In the genomic region with DNA sequence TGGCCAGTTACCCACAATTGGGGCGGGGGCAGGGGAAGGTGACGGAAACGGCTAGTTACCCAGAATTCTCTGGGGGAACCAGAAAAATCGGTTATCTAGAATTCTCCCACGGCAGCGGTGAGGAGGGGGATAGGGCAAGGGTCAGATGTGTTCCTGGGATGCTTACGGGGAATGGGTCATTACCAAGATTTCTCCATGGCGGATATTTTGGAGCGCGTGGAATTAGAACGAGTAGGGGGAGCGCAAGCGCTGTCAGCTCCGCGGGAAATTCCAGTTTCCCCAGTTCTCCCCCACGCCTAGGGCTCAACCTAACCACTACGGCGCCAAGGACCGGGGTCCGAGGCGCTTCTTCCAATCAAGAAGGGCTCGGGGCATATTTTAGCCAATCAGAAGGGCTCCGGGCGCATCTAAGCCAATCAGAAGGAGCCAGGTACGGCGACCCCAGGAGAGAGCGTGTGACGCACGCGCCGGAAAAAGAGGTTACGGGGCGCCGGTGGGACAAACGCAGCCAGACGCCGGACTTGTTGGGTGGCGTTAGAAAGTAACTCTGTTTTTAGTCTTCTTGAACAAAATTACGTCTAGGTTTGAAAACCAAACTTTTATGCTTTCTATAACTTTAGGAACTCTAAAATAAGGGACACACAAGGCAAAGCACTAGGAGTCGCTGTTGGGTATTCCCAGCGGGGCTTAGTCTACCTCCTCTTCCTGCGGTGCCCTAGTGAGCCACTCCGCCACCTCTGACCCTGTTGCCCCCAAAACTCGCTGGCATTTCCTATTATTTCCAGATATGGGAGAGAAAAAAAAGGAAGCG, we compare ENCODE assay signal across 1 cellular context.
A peak's percentile ranks its signal among the peaks of the same experiment; 100 is the strongest.
TF ChIP-seq lines count a peak whose summit lies in the region.

A gene with protein sequence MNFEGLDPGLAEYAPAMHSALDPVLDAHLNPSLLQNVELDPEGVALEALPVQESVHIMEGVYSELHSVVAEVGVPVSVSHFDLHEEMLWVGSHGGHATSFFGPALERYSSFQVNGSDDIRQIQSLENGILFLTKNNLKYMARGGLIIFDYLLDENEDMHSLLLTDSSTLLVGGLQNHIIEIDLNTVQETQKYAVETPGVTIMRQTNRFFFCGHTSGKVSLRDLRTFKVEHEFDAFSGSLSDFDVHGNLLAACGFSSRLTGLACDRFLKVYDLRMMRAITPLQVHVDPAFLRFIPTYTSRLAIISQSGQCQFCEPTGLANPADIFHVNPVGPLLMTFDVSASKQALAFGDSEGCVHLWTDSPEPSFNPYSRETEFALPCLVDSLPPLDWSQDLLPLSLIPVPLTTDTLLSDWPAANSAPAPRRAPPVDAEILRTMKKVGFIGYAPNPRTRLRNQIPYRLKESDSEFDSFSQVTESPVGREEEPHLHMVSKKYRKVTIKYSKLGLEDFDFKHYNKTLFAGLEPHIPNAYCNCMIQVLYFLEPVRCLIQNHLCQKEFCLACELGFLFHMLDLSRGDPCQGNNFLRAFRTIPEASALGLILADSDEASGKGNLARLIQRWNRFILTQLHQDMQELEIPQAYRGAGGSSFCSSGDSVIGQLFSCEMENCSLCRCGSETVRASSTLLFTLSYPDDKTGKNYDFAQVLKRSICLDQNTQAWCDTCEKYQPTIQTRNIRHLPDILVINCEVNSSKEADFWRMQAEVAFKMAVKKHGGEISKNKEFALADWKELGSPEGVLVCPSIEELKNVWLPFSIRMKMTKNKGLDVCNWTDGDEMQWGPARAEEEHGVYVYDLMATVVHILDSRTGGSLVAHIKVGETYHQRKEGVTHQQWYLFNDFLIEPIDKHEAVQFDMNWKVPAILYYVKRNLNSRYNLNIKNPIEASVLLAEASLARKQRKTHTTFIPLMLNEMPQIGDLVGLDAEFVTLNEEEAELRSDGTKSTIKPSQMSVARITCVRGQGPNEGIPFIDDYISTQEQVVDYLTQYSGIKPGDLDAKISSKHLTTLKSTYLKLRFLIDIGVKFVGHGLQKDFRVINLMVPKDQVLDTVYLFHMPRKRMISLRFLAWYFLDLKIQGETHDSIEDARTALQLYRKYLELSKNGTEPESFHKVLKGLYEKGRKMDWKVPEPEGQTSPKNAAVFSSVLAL (minus strand): TSS at position 322 of the 811 bp plus-strand sequence. CDS start 906 bp downstream, outside the sequence.

TF ChIP-seq in HepG2, 621 proteins besides CTCF, POLR2A, EP300 and RAD21 (continued from another document and continues in another):
- TF ChIP-seq, protein P1, sequence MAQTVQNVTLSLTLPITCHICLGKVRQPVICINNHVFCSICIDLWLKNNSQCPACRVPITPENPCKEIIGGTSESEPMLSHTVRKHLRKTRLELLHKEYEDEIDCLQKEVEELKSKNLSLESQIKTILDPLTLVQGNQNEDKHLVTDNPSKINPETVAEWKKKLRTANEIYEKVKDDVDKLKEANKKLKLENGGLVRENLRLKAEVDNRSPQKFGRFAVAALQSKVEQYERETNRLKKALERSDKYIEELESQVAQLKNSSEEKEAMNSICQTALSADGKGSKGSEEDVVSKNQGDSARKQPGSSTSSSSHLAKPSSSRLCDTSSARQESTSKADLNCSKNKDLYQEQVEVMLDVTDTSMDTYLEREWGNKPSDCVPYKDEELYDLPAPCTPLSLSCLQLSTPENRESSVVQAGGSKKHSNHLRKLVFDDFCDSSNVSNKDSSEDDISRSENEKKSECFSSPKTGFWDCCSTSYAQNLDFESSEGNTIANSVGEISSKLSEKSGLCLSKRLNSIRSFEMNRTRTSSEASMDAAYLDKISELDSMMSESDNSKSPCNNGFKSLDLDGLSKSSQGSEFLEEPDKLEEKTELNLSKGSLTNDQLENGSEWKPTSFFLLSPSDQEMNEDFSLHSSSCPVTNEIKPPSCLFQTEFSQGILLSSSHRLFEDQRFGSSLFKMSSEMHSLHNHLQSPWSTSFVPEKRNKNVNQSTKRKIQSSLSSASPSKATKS (CRISPR knock-in tag; IDR thresholded peaks at IDR 0.05), result peak; percentile 47; the same call in 1 of the 2 replicates
- TF ChIP-seq ZNF713 (CRISPR knock-in tag; IDR thresholded peaks at IDR 0.05) (no peak), KDM4B (CRISPR knock-in tag; IDR thresholded peaks at IDR 0.05) (no peak), NFATC3 (CRISPR knock-in tag; IDR thresholded peaks at IDR 0.05) (no peak), ZNF678 (CRISPR knock-in tag; IDR thresholded peaks at IDR 0.05) (no peak), HDAC2 (CRISPR knock-in tag; IDR thresholded peaks at IDR 0.05) (peak; percentile 29; the same call in 1 of the 2 replicates), ETV6 (CRISPR knock-in tag; conservative IDR thresholded peaks at IDR 0.05) (0 out of 2 replicates have a peak, but pooled peaks have one; percentile 17), ZNF772 (CRISPR knock-in tag; IDR thresholded peaks at IDR 0.05) (peak; percentile 25; the same call in 1 of the 2 replicates), SP5 (CRISPR knock-in tag; IDR thresholded peaks at IDR 0.05; ENCODE audit: borderline replicate concordance, low read depth) (no peak), RARA (CRISPR knock-in tag; IDR thresholded peaks at IDR 0.05) (0 out of 2 replicates have a peak, but pooled peaks have one; percentile 3), RFX3 (CRISPR knock-in tag; IDR thresholded peaks at IDR 0.05) (no peak), NFKB2 (CRISPR knock-in tag; IDR thresholded peaks at IDR 0.05; ENCODE audit: borderline replicate concordance) (no peak), BCL6 (CRISPR knock-in tag; IDR thresholded peaks at IDR 0.05) (peak; percentile 23; the same call in 1 of the 2 replicates), ZNF737 (CRISPR knock-in tag; IDR thresholded peaks at IDR 0.05; ENCODE audit: borderline replicate concordance) (0 out of 2 replicates have a peak, but pooled peaks have one; percentile 54), ZNF350 (CRISPR knock-in tag; IDR thresholded peaks at IDR 0.05; ENCODE audit: borderline replicate concordance, low read depth) (peak; percentile 57; the same call in 1 of the 2 replicates), ZNF34 (CRISPR knock-in tag; IDR thresholded peaks at IDR 0.05; ENCODE audit: borderline replicate concordance) (no peak), ZNF251 (CRISPR knock-in tag; IDR thresholded peaks at IDR 0.05) (no peak), ZC3H13 (CRISPR knock-in tag; IDR thresholded peaks at IDR 0.05) (peak; percentile 46; the same call in 1 of the 2 replicates), ZNF672 (CRISPR knock-in tag; IDR thresholded peaks at IDR 0.05) (no peak), TP53 (CRISPR knock-in tag; conservative IDR thresholded peaks at IDR 0.05) (no peak), WIZ (CRISPR knock-in tag; IDR thresholded peaks at IDR 0.05) (no peak), FOSL2 (CRISPR knock-in tag; IDR thresholded peaks at IDR 0.05) (peak; percentile 30; the same call in 1 of the 2 replicates), ZNF225 (CRISPR knock-in tag; IDR thresholded peaks at IDR 0.05) (no peak; the same call in 1 of the 2 replicates), SIN3B (IDR thresholded peaks at IDR 0.05; ENCODE audit: low read length) (no peak), CHCHD3 (CRISPR knock-in tag; IDR thresholded peaks at IDR 0.05) (no peak), SOX6 (IDR thresholded peaks at IDR 0.05) (no peak), SOX6 (CRISPR knock-in tag; IDR thresholded peaks at IDR 0.05) (no peak), ZBTB42 (CRISPR knock-in tag; IDR thresholded peaks at IDR 0.05) (no peak)
- TF ChIP-seq, protein P2, sequence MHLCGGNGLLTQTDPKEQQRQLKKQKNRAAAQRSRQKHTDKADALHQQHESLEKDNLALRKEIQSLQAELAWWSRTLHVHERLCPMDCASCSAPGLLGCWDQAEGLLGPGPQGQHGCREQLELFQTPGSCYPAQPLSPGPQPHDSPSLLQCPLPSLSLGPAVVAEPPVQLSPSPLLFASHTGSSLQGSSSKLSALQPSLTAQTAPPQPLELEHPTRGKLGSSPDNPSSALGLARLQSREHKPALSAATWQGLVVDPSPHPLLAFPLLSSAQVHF (CRISPR knock-in tag; IDR thresholded peaks at IDR 0.05), result no peak; the same call in 1 of the 2 replicates
- TF ChIP-seq, protein P3, sequence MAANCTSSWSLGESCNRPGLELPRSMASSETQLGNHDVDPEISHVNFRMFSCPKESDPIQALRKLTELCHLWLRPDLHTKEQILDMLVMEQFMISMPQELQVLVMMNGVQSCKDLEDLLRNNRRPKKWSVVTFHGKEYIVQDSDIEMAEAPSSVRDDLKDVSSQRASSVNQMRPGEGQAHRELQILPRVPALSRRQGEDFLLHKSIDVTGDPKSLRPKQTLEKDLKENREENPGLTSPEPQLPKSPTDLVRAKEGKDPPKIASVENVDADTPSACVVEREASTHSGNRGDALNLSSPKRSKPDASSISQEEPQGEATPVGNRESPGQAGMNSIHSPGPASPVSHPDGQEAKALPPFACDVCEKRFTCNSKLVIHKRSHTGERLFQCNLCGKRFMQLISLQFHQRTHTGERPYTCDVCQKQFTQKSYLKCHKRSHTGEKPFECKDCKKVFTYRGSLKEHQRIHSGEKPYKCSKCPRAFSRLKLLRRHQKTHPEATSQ (CRISPR knock-in tag; IDR thresholded peaks at IDR 0.05; ENCODE audit: borderline replicate concordance), result no peak
- TF ChIP-seq, protein P4, sequence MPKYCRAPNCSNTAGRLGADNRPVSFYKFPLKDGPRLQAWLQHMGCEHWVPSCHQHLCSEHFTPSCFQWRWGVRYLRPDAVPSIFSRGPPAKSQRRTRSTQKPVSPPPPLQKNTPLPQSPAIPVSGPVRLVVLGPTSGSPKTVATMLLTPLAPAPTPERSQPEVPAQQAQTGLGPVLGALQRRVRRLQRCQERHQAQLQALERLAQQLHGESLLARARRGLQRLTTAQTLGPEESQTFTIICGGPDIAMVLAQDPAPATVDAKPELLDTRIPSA (CRISPR knock-in tag; IDR thresholded peaks at IDR 0.05; ENCODE audit: borderline replicate concordance), result no peak
- TF ChIP-seq, protein P5, sequence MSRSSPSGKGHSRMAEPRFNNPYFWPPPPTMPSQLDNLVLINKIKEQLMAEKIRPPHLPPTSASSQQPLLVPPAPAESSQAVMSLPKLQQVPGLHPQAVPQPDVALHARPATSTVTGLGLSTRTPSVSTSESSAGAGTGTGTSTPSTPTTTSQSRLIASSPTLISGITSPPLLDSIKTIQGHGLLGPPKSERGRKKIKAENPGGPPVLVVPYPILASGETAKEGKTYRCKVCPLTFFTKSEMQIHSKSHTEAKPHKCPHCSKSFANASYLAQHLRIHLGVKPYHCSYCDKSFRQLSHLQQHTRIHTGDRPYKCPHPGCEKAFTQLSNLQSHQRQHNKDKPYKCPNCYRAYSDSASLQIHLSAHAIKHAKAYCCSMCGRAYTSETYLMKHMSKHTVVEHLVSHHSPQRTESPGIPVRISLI (CRISPR knock-in tag; IDR thresholded peaks at IDR 0.05; ENCODE audit: borderline replicate concordance), result no peak
- TF ChIP-seq, protein P6, sequence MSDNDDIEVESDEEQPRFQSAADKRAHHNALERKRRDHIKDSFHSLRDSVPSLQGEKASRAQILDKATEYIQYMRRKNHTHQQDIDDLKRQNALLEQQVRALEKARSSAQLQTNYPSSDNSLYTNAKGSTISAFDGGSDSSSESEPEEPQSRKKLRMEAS (IDR thresholded peaks at IDR 0.05), result peak; percentile 63; the same call in 1 of the 2 replicates
- TF ChIP-seq, protein P7, sequence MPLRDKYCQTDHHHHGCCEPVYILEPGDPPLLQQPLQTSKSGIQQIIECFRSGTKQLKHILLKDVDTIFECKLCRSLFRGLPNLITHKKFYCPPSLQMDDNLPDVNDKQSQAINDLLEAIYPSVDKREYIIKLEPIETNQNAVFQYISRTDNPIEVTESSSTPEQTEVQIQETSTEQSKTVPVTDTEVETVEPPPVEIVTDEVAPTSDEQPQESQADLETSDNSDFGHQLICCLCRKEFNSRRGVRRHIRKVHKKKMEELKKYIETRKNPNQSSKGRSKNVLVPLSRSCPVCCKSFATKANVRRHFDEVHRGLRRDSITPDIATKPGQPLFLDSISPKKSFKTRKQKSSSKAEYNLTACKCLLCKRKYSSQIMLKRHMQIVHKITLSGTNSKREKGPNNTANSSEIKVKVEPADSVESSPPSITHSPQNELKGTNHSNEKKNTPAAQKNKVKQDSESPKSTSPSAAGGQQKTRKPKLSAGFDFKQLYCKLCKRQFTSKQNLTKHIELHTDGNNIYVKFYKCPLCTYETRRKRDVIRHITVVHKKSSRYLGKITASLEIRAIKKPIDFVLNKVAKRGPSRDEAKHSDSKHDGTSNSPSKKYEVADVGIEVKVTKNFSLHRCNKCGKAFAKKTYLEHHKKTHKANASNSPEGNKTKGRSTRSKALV (CRISPR knock-in tag; IDR thresholded peaks at IDR 0.05), result no peak
- TF ChIP-seq, protein P8, sequence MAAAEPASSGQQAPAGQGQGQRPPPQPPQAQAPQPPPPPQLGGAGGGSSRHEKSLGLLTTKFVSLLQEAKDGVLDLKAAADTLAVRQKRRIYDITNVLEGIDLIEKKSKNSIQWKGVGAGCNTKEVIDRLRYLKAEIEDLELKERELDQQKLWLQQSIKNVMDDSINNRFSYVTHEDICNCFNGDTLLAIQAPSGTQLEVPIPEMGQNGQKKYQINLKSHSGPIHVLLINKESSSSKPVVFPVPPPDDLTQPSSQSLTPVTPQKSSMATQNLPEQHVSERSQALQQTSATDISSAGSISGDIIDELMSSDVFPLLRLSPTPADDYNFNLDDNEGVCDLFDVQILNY (CRISPR knock-in tag; conservative IDR thresholded peaks at IDR 0.05), result 0 out of 2 replicates have a peak, but pooled peaks have one; percentile 61
- TF ChIP-seq, protein P9, sequence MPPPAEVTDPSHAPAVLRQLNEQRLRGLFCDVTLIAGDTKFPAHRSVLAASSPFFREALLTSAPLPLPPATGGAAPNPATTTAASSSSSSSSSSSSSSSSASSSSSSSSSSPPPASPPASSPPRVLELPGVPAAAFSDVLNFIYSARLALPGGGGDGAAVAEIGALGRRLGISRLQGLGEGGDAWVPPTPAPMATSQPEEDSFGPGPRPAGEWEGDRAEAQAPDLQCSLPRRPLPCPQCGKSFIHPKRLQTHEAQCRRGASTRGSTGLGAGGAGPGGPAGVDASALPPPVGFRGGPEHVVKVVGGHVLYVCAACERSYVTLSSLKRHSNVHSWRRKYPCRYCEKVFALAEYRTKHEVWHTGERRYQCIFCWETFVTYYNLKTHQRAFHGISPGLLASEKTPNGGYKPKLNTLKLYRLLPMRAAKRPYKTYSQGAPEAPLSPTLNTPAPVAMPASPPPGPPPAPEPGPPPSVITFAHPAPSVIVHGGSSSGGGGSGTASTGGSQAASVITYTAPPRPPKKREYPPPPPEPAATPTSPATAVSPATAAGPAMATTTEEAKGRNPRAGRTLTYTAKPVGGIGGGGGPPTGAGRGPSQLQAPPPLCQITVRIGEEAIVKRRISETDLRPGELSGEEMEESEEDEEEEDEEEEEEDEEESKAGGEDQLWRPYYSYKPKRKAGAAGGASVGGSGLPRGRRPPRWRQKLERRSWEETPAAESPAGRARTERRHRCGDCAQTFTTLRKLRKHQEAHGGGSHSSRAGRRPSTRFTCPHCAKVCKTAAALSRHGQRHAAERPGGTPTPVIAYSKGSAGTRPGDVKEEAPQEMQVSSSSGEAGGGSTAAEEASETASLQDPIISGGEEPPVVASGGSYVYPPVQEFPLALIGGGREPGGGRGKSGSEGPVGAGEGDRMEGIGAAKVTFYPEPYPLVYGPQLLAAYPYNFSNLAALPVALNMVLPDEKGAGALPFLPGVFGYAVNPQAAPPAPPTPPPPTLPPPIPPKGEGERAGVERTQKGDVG (CRISPR knock-in tag; IDR thresholded peaks at IDR 0.05; ENCODE audit: borderline replicate concordance), result no peak; the same call in 1 of the 2 replicates
- TF ChIP-seq, protein P10, sequence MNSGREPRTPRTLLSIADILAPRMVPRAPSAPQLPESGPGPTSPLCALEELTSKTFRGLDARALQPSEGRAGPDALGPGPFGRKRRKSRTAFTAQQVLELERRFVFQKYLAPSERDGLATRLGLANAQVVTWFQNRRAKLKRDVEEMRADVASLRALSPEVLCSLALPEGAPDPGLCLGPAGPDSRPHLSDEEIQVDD (CRISPR knock-in tag; IDR thresholded peaks at IDR 0.05; ENCODE audit: borderline replicate concordance), result no peak
